Comparison of ENCODE assay signal across 8 cellular contexts in genomic region chr12:53219956-53220856, GRCh38. TPM values are rescaled to one million over a fixed set of nuclear protein-coding genes. Genes with fewer than 3 reads are reported as not detected.
A peak's percentile ranks its signal among the peaks of the same experiment; 100 is the strongest.
DNase-seq lines count a peak whose midpoint lies in the region; ATAC-seq, FAIRE-seq and TF ChIP-seq lines count a peak whose summit lies in the region.

No MANE protein-coding gene starts in this region.

- peaks cover 72% of the 10 kb centered on the region for H3K4me1 ChIP-seq in keratinocyte (ENCODE audit: control insufficient read depth, extremely low read depth, insufficient read depth, low read length)

- peak overlapping the region; percentile 33 for H2AFZ ChIP-seq in keratinocyte (ENCODE audit: control insufficient read depth, low read length)

- H3K4me3 ChIP-seq in WI38 (ENCODE audit: low read depth, low read length), result peak overlapping the region; percentile 70
- peak overlapping the region; percentile 50 for H3K4me3 ChIP-seq in bronchial epithelial cell (ENCODE audit: low read depth, low read length)
- H3K4me3 ChIP-seq in keratinocyte (ENCODE audit: control insufficient read depth in 2 of 3, extremely low read depth in 1 of 3, insufficient read depth in 2 of 3, low read depth in 1 of 3, low read length in 3 of 3), result peak overlapping the region; percentile 56 to 99 (median 95)

- peak overlapping the region; percentile 87 for H3K4me2 ChIP-seq in keratinocyte (ENCODE audit: control insufficient read depth, extremely low read depth, insufficient read depth, low read depth, low read length)

- H3K9me1 ChIP-seq in keratinocyte (ENCODE audit: control insufficient read depth, extremely low read depth, insufficient read depth, low read length), result no peaks in the 10 kb centered on the region

- ATAC-seq in GM21825 (IDR thresholded peaks at IDR 0.05; ENCODE audit: unreplicated experiment), result peak; percentile 26

- TF ChIP-seq CTCF in WI38 (IDR thresholded peaks at IDR 0.05; ENCODE audit: low read depth, low read length) (no peak), bronchial epithelial cell (IDR thresholded peaks at IDR 0.05; ENCODE audit: insufficient read depth, low read length, severe bottlenecking) (no peak), keratinocyte (optimal IDR thresholded peaks at IDR 0.05 in 1 of 3, IDR thresholded peaks at IDR 0.05 in 1 of 3, conservative IDR thresholded peaks at IDR 0.05 in 1 of 3; ENCODE audit: extremely low read depth in 1 of 3, insufficient read depth in 2 of 3, low read length in 3 of 3) (no peak)

- peak; percentile 60 for DNase-seq in ELF-1 (ENCODE audit: low read depth, low spot score)
- peak; percentile 27 for DNase-seq in M059J (ENCODE audit: low read depth)
- DNase-seq in bronchial epithelial cell (ENCODE audit: low read depth), result peak; percentile 59
- no peak for DNase-seq in keratinocyte (ENCODE audit: low read depth, low spot score)
- DNase-seq in stimulated activated CD4-positive, alpha-beta T cell treated with anti-CD3 and anti-CD28 coated beads, Interleukin-15, amount 100 ng/mL, for 1 hour (ENCODE audit: low read depth in 1 of 2, low spot score in 1 of 2), result peak; percentile 40 to 65
- no peak for DNase-seq in ureter (ENCODE audit: low spot score)

- H3K36me3 ChIP-seq in bronchial epithelial cell (ENCODE audit: control insufficient read depth, insufficient read depth, low read length), result peaks cover 22% of the 10 kb centered on the region
- H3K36me3 ChIP-seq in keratinocyte (ENCODE audit: control insufficient read depth in 2 of 2, extremely low read depth in 1 of 2, insufficient read depth in 2 of 2, low read length in 2 of 2), result peaks cover 3 to 10% of the 10 kb centered on the region in 2 experiments

- no peaks in the 10 kb centered on the region for H3K9me3 ChIP-seq in keratinocyte (ENCODE audit: control insufficient read depth, low read depth, low read length)

- FAIRE-seq in bronchial epithelial cell (lab: Jason Lieb, UNC), result no peak
- FAIRE-seq in keratinocyte (lab: Jason Lieb, UNC), result no peak

- peak overlapping the region; percentile 70 for H3K27ac ChIP-seq in keratinocyte (ENCODE audit: control insufficient read depth, insufficient read depth, low read length)

- H3K9ac ChIP-seq in keratinocyte (ENCODE audit: control insufficient read depth, extremely low read depth, insufficient read depth, low read length), result peak overlapping the region; percentile 81

- no peaks in the 10 kb centered on the region for H3K27me3 ChIP-seq in bronchial epithelial cell (ENCODE audit: control insufficient read depth, insufficient read depth, low read length)
- no peaks in the 10 kb centered on the region for H3K27me3 ChIP-seq in keratinocyte (ENCODE audit: control insufficient read depth, extremely low read depth, insufficient read depth, low read length)

- H4K20me1 ChIP-seq in keratinocyte (ENCODE audit: control insufficient read depth, extremely low read depth, insufficient read depth, low read length), result peaks cover 4% of the 10 kb centered on the region

- dilution Hi-C loops in keratinocyte (cut with MboI; ENCODE audit: extremely low pct_ligation_motif_present, low sequenced_read_pairs), result no loop called here

- peaks cover 27% of the 10 kb centered on the region for H3K79me2 ChIP-seq in keratinocyte (ENCODE audit: control insufficient read depth, insufficient read depth, low read length)

RNA-seq across cellular contexts. Expression of gene RARG, which starts 11.8 kb away (rescaled TPM):
- total RNA-seq in M059J (2014; rRNA removed; shearing (Covaris generic)), result 16.7 and 22.1 TPM in 2 replicates
- total RNA-seq in bronchial epithelial cell (24.7 and 74.6 TPM in 2 replicates), ureter (101 TPM)
- polyA plus RNA-seq in keratinocyte, result 26.4 to 31.5 TPM (median 30.9 TPM) in 3 replicates
- polyA plus RNA-seq in keratinocyte (2011; ENCODE audit: low read depth), result 43.6 TPM
- 26.0 and 36.6 TPM in 2 replicates for polyA plus RNA-seq in keratinocyte (2011; cell fraction: cytosol; rRNA removed)
- polyA plus RNA-seq in keratinocyte (2011; cell fraction: nucleus; rRNA removed), result 31.8 and 38.9 TPM in 2 replicates
- 39.6 and 84.0 TPM in 2 replicates for polyA plus RNA-seq in keratinocyte (2012; ENCODE audit: low replicate concordance)
- polyA minus RNA-seq in keratinocyte, result 48.5 to 64.1 TPM (median 57.6 TPM) in 3 replicates
- 42.2 TPM for polyA minus RNA-seq in keratinocyte (2011; cell fraction: cytosol; rRNA and poly(A)+ RNA removed)
- polyA minus RNA-seq in keratinocyte (2011; cell fraction: nucleus; rRNA and poly(A)+ RNA removed), result 24.9 and 25.7 TPM in 2 replicates

RNA-seq across cellular contexts. Expression of gene ITGB7, which starts 13.2 kb away (rescaled TPM):
- not detected in 2 replicates for total RNA-seq in M059J (2014; rRNA removed; shearing (Covaris generic))
- total RNA-seq in bronchial epithelial cell (8.4 and 15.7 TPM in 2 replicates), ureter (15.8 TPM)
- polyA plus RNA-seq in keratinocyte, result 0.58 to 2.4 TPM (median 0.83 TPM) in 3 replicates
- 4.2 TPM for polyA plus RNA-seq in keratinocyte (2011; ENCODE audit: low read depth)
- polyA plus RNA-seq in keratinocyte (2011; cell fraction: cytosol; rRNA removed), result 0.19 and 0.21 TPM in 2 replicates
- polyA plus RNA-seq in keratinocyte (2011; cell fraction: nucleus; rRNA removed), result 7.8 and 8.3 TPM in 2 replicates
- polyA plus RNA-seq in keratinocyte (2012; ENCODE audit: low replicate concordance), result 0.76 and 8.4 TPM in 2 replicates
- polyA minus RNA-seq in keratinocyte, result 3.5 to 9.8 TPM (median 4.8 TPM) in 3 replicates
- not detected for polyA minus RNA-seq in keratinocyte (2011; cell fraction: cytosol; rRNA and poly(A)+ RNA removed)
- polyA minus RNA-seq in keratinocyte (2011; cell fraction: nucleus; rRNA and poly(A)+ RNA removed), result 3.8 and 4.5 TPM in 2 replicates

RNA-seq across cellular contexts. Expression of gene CSAD, which starts 39.5 kb away (rescaled TPM):
- 0.89 and 2.6 TPM in 2 replicates for total RNA-seq in M059J (2014; rRNA removed; shearing (Covaris generic))
- 6.6 and 11.1 TPM in 2 replicates for total RNA-seq in bronchial epithelial cell
- 7.9 to 29.5 TPM (median 19.5 TPM) in 3 replicates for polyA plus RNA-seq in keratinocyte
- polyA plus RNA-seq in keratinocyte (2011; ENCODE audit: low read depth), result 8.0 TPM
- 1.4 and 1.9 TPM in 2 replicates for polyA plus RNA-seq in keratinocyte (2011; cell fraction: cytosol; rRNA removed)
- 126 and 152 TPM in 2 replicates for polyA plus RNA-seq in keratinocyte (2011; cell fraction: nucleus; rRNA removed)
- polyA plus RNA-seq in keratinocyte (2012; ENCODE audit: low replicate concordance), result 5.8 and 23.3 TPM in 2 replicates
- polyA minus RNA-seq in keratinocyte, result 5.6 to 17.6 TPM (median 17.2 TPM) in 3 replicates
- polyA minus RNA-seq in keratinocyte (2011; cell fraction: cytosol; rRNA and poly(A)+ RNA removed), result 3.1 TPM
- polyA minus RNA-seq in keratinocyte (2011; cell fraction: nucleus; rRNA and poly(A)+ RNA removed), result 20.0 and 28.5 TPM in 2 replicates
- total RNA-seq in ureter, result 65.7 TPM

RNA-seq across cellular contexts. Expression of gene ZNF740, which starts 39.7 kb away (rescaled TPM):
- 9.5 and 11.7 TPM in 2 replicates for total RNA-seq in M059J (2014; rRNA removed; shearing (Covaris generic))
- total RNA-seq in bronchial epithelial cell (15.2 and 16.6 TPM in 2 replicates), ureter (56.8 TPM)
- polyA plus RNA-seq in keratinocyte, result 6.5 to 11.8 TPM (median 10.3 TPM) in 3 replicates
- 9.7 TPM for polyA plus RNA-seq in keratinocyte (2011; ENCODE audit: low read depth)
- 3.6 and 4.5 TPM in 2 replicates for polyA plus RNA-seq in keratinocyte (2011; cell fraction: cytosol; rRNA removed)
- 21.7 and 25.7 TPM in 2 replicates for polyA plus RNA-seq in keratinocyte (2011; cell fraction: nucleus; rRNA removed)
- polyA plus RNA-seq in keratinocyte (2012; ENCODE audit: low replicate concordance), result 5.5 and 6.5 TPM in 2 replicates
- polyA minus RNA-seq in keratinocyte, result 3.8 to 17.4 TPM (median 15.6 TPM) in 3 replicates
- polyA minus RNA-seq in keratinocyte (2011; cell fraction: cytosol; rRNA and poly(A)+ RNA removed), result 3.3 TPM
- 8.7 and 9.6 TPM in 2 replicates for polyA minus RNA-seq in keratinocyte (2011; cell fraction: nucleus; rRNA and poly(A)+ RNA removed)

RNA-seq across cellular contexts. Expression of gene ESPL1, which starts 47.9 kb away (rescaled TPM):
- total RNA-seq in M059J (2014; rRNA removed; shearing (Covaris generic)), result 2.9 and 9.0 TPM in 2 replicates
- 0.26 and 1.4 TPM in 2 replicates for total RNA-seq in bronchial epithelial cell
- polyA plus RNA-seq in keratinocyte, result 0.80 to 3.7 TPM (median 3.7 TPM) in 3 replicates
- polyA plus RNA-seq in keratinocyte (2011; ENCODE audit: low read depth), result 1.3 TPM
- polyA plus RNA-seq in keratinocyte (2011; cell fraction: cytosol; rRNA removed), result 0.46 and 0.64 TPM in 2 replicates
- polyA plus RNA-seq in keratinocyte (2011; cell fraction: nucleus; rRNA removed), result 4.3 and 5.5 TPM in 2 replicates
- polyA plus RNA-seq in keratinocyte (2012; ENCODE audit: low replicate concordance), result 1.0 and 3.0 TPM in 2 replicates
- polyA minus RNA-seq in keratinocyte, result 1.5 to 9.7 TPM (median 5.8 TPM) in 3 replicates
- 2.9 TPM for polyA minus RNA-seq in keratinocyte (2011; cell fraction: cytosol; rRNA and poly(A)+ RNA removed)
- 2.1 and 2.9 TPM in 2 replicates for polyA minus RNA-seq in keratinocyte (2011; cell fraction: nucleus; rRNA and poly(A)+ RNA removed)
- 2.3 TPM for total RNA-seq in ureter

Comparison
In these comparisons a context has a peak if more than half of its experiments do, and no peak if none do; other contexts are left out.
1. DNase-seq: peak in ELF-1 (single experiment), M059J (single experiment), bronchial epithelial cell (single experiment) and stimulated activated CD4-positive, alpha-beta T cell treated with anti-CD3 and anti-CD28 coated beads, Interleukin-15, amount 100 ng/mL, for 1 hour (2 of 2); none in keratinocyte (single experiment) and ureter (single experiment).
2. Peak in every context shown above with its lines, with median percentiles within 50 percentile points of each other: H3K4me3 ChIP-seq.